In genomic region chr18:4068552-4069158, GRCh38 we compare ENCODE assay signal across 8 cellular contexts.
DNase-seq lines count a peak whose midpoint lies in the region; ATAC-seq and TF ChIP-seq lines count a peak whose summit lies in the region.

No MANE protein-coding gene starts in this region.

- in situ Hi-C loops in G401 (cut with HindIII; ENCODE audit: low sequenced_read_pairs) (no loop called here), transverse colon (cut with MboI; ENCODE audit: low pct_ligation_motif_present in 1 of 4, low pct_unique_long_range_greater_than_20kb in 1 of 4, low sequenced_read_pairs in 3 of 4) (no loop called here)

- intact Hi-C loops in transverse colon (cut with DNase I; ENCODE audit: low total_unique reads), result no loop called here

- TF ChIP-seq POLR2A in transverse colon (IDR thresholded peaks at IDR 0.05), result no peak

- H3K27ac ChIP-seq in SJCRH30 (no peak overlapping the region), lung (ENCODE audit: low read depth in 1 of 2, low read length in 1 of 2) (no peak overlapping the region), transverse colon (no peak overlapping the region)

- H3K27me3 ChIP-seq in SJCRH30 (no peaks in the 10 kb centered on the region), lung (ENCODE audit: control insufficient read depth, insufficient read depth) (no peaks in the 10 kb centered on the region), transverse colon (no peaks in the 10 kb centered on the region)

- peak; percentile 76 for ATAC-seq in GM21528 (IDR thresholded peaks at IDR 0.05; ENCODE audit: low FRiP score, unreplicated experiment)
- ATAC-seq in lung (ENCODE audit: insufficient read depth, low FRiP score), result peak; percentile 41

- DNase-seq in G401 (ENCODE audit: low spot score) (peak; percentile 78), LHCN-M2 (ENCODE audit: low read depth) (peak; percentile 30), SJCRH30 (peak; percentile 11 to 66), cerebellum (ENCODE audit: low spot score) (peak; percentile 44), lung (ENCODE audit: low spot score) (no peak), transverse colon (peak; percentile 13), COR-L47 (lab: John Stamatoyannopoulos, UW) (no peak)

- no peak for TF ChIP-seq EP300 in transverse colon (IDR thresholded peaks at IDR 0.05; ENCODE audit: low read depth)

- H3K4me3 ChIP-seq in SJCRH30 (no peak overlapping the region), lung (no peak overlapping the region), transverse colon (no peak overlapping the region)

- 15 to 21% methylated on average over 5 of the region's 5 CpGs for WGBS in lung, 2 donors
- WGBS in transverse colon (ENCODE audit: low coverage in 1 of 2), 2 donors, result 7 to 12% methylated on average over 5 of the region's 5 CpGs

- TF ChIP-seq CTCF in lung (IDR thresholded peaks at IDR 0.05; ENCODE audit: control extremely low read depth, extremely low read depth), result peak; percentile 23
- TF ChIP-seq CTCF in transverse colon (IDR thresholded peaks at IDR 0.05), result peak; percentile 19 to 66 (median 64)

- H3K4me1 ChIP-seq in SJCRH30, result no peaks in the 10 kb centered on the region
- H3K4me1 ChIP-seq in lung (ENCODE audit: control insufficient read depth in 2 of 2, insufficient read depth in 2 of 2, low read length in 2 of 2), result no peaks in the 10 kb centered on the region
- no peaks in the 10 kb centered on the region for H3K4me1 ChIP-seq in transverse colon

- no peaks in the 10 kb centered on the region for H3K36me3 ChIP-seq in SJCRH30
- H3K36me3 ChIP-seq in lung (ENCODE audit: control insufficient read depth in 2 of 2, insufficient read depth in 2 of 2, low read length in 2 of 2), result no peaks in the 10 kb centered on the region
- H3K36me3 ChIP-seq in transverse colon, result no peaks in the 10 kb centered on the region

- no peaks in the 10 kb centered on the region for H3K9me3 ChIP-seq in SJCRH30 (replicated peaks)
- H3K9me3 ChIP-seq in lung (ENCODE audit: control insufficient read depth in 2 of 2, insufficient read depth in 1 of 2, low read length in 1 of 2), result no peaks in the 10 kb centered on the region
- H3K9me3 ChIP-seq in transverse colon, result no peaks in the 10 kb centered on the region

Comparison
In these comparisons a context has a peak if more than half of its experiments do, and no peak if none do; other contexts are left out.
1. DNase-seq: peak in G401 (single experiment), LHCN-M2 (single experiment), SJCRH30 (2 of 2), cerebellum (single experiment) and transverse colon (single experiment); none in lung (single experiment) and COR-L47 (single experiment).